Comparison of ENCODE assay signal across 9 cellular contexts in the genomic region with DNA sequence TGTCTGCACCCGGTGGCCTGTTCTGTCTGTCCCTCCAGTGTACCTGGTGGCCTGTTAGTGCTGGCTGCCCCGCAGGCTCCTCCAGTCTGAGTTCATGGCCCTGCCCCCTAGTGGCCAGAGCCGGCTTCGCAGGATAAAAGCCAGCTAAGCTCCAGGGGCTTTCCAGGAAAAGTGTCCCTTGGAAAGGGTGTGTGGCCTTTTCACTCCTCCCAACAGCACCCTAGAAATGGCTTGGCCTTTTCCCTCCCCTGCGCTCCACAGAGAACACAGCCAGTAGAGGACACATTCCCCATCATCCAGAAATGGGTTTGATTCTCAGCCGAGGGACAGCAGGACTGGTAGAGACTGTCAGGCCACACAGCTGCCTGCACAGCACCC. TPM values are rescaled to one million over a fixed set of nuclear protein-coding genes. Genes with fewer than 3 reads are reported as not detected.
DNase-seq lines count a peak whose midpoint lies in the region; ATAC-seq and TF ChIP-seq lines count a peak whose summit lies in the region.
"Not testable (repeated sequence)": the region's sequence is repeated elsewhere in the genome, so short reads cannot be mapped to it uniquely, and the experiment has no call there.
"Had no signal": no experiment of that assay in that cellular context is flagged by ENCODE, and none has a peak within 500 bp of the region (broad histone marks: within the 10 kb centered on the region; RNA-seq: fewer than 3 reads in every experiment).

No MANE protein-coding gene starts in this region.

- H3K27ac Mint-ChIP-seq in activated CD4-positive, alpha-beta T cell treated with anti-CD3 and anti-CD28 coated beads, Interleukin-2, amount 10 ng/mL, durations not matched to agents 24 days and 14 days; activated naive CD4-positive, alpha-beta T cell treated with anti-CD3 and anti-CD28 coated beads, Interleukin-2, amount 10 ng/mL, durations not matched to agents 7 days and 5 days; naive B cell: not testable (repeated sequence)

- not testable (repeated sequence) for DNase-seq in LNCaP clone FGC (ENCODE audit: low read depth); esophagus squamous epithelium (lab: John Stamatoyannopoulos, UW)
- peak; percentile 90 for DNase-seq in activated CD4-positive, alpha-beta T cell treated with anti-CD3 and anti-CD28 coated beads, Interleukin-2, amount 10 ng/mL, durations not matched to agents 24 days and 14 days
- DNase-seq in activated naive CD4-positive, alpha-beta T cell treated with anti-CD3 and anti-CD28 coated beads, Interleukin-2, amount 10 ng/mL, durations not matched to agents 7 days and 5 days, result peak; percentile 76
- peak; percentile 50 for DNase-seq in naive B cell
- peak; percentile 35 for DNase-seq in stimulated activated CD4-positive, alpha-beta T cell treated with anti-CD3 and anti-CD28 coated beads, Interleukin-2, amount 100 ng/mL, for 4 hours (ENCODE audit: low read depth)
- peak; percentile 42 for DNase-seq in uterus

- no CpG with 5 or more reads among the region's 6 CpGs for WGBS in esophagus squamous epithelium, 2 donors

- peaks cover 15% of the 10 kb centered on the region for H3K27me3 Mint-ChIP-seq in activated CD4-positive, alpha-beta T cell treated with anti-CD3 and anti-CD28 coated beads, Interleukin-2, amount 10 ng/mL, durations not matched to agents 24 days and 14 days
- H3K27me3 Mint-ChIP-seq in activated naive CD4-positive, alpha-beta T cell treated with anti-CD3 and anti-CD28 coated beads, Interleukin-2, amount 10 ng/mL, durations not matched to agents 7 days and 5 days, result peaks cover 20% of the 10 kb centered on the region
- peaks cover under 1 to 19% (median 18%) of the 10 kb centered on the region in 3 donors for H3K27me3 Mint-ChIP-seq in naive B cell

- TF ChIP-seq POLR2A in GM18505 (IDR thresholded peaks at IDR 0.05; ENCODE audit: borderline replicate concordance, extremely low read depth, insufficient read depth, insufficient read length); esophagus squamous epithelium (IDR thresholded peaks at IDR 0.05); uterus (IDR thresholded peaks at IDR 0.05): not testable (repeated sequence)

- ATAC-seq in GM18505 (IDR thresholded peaks at IDR 0.05; ENCODE audit: unreplicated experiment) (peak; percentile 53), naive B cell (ENCODE audit: low read depth in 2 of 2) (peak; percentile 86 to 90)

- not testable (repeated sequence) for H3K36me3 ChIP-seq in esophagus squamous epithelium, uterus

- not testable (repeated sequence) for H3K9me3 ChIP-seq in esophagus squamous epithelium, uterus

- not testable (repeated sequence) for H3K4me1 ChIP-seq in esophagus squamous epithelium, uterus

- not testable (repeated sequence) for H3K9me3 Mint-ChIP-seq in activated CD4-positive, alpha-beta T cell treated with anti-CD3 and anti-CD28 coated beads, Interleukin-2, amount 10 ng/mL, durations not matched to agents 24 days and 14 days; activated naive CD4-positive, alpha-beta T cell treated with anti-CD3 and anti-CD28 coated beads, Interleukin-2, amount 10 ng/mL, durations not matched to agents 7 days and 5 days; naive B cell

- H3K27me3 ChIP-seq in esophagus squamous epithelium, uterus: not testable (repeated sequence)

- H3K4me1 Mint-ChIP-seq in activated CD4-positive, alpha-beta T cell treated with anti-CD3 and anti-CD28 coated beads, Interleukin-2, amount 10 ng/mL, durations not matched to agents 24 days and 14 days; activated naive CD4-positive, alpha-beta T cell treated with anti-CD3 and anti-CD28 coated beads, Interleukin-2, amount 10 ng/mL, durations not matched to agents 7 days and 5 days; naive B cell: not testable (repeated sequence)

- intact Hi-C loops in activated CD4-positive, alpha-beta T cell treated with anti-CD3 and anti-CD28 coated beads, Interleukin-2, amount 10 ng/mL, durations not matched to agents 24 days and 14 days (cut with micrococcal nuclease); esophagus squamous epithelium (cut with DNase I); uterus (cut with DNase I; ENCODE audit: low total_unique reads): not testable (repeated sequence)

- H3K4me3 Mint-ChIP-seq in activated CD4-positive, alpha-beta T cell treated with anti-CD3 and anti-CD28 coated beads, Interleukin-2, amount 10 ng/mL, durations not matched to agents 24 days and 14 days; activated naive CD4-positive, alpha-beta T cell treated with anti-CD3 and anti-CD28 coated beads, Interleukin-2, amount 10 ng/mL, durations not matched to agents 7 days and 5 days: not testable (repeated sequence)
- peak overlapping the region in 1 of 8 donors; percentile 29 for H3K4me3 Mint-ChIP-seq in naive B cell

- TF ChIP-seq CTCF in LNCaP clone FGC (IDR thresholded peaks at IDR 0.05; ENCODE audit: control insufficient read depth, extremely low read depth, insufficient read depth) (peak; percentile 32), esophagus squamous epithelium (IDR thresholded peaks at IDR 0.05) (peak; percentile 20 to 59 (median 24)), uterus (IDR thresholded peaks at IDR 0.05) (peak in 2 of 4 experiments; percentile 25 to 53)

- H3K4me3 ChIP-seq in LNCaP clone FGC (ENCODE audit: low read depth, low read length); esophagus squamous epithelium; uterus: not testable (repeated sequence)

- H3K36me3 Mint-ChIP-seq in activated CD4-positive, alpha-beta T cell treated with anti-CD3 and anti-CD28 coated beads, Interleukin-2, amount 10 ng/mL, durations not matched to agents 24 days and 14 days (ENCODE audit: low read depth); activated naive CD4-positive, alpha-beta T cell treated with anti-CD3 and anti-CD28 coated beads, Interleukin-2, amount 10 ng/mL, durations not matched to agents 7 days and 5 days; naive B cell: not testable (repeated sequence)

- H3K27ac ChIP-seq in esophagus squamous epithelium, uterus: not testable (repeated sequence)

- CTCF ChIA-PET in activated naive CD4-positive, alpha-beta T cell treated with anti-CD3 and anti-CD28 coated beads, Interleukin-2, amount 10 ng/mL, durations not matched to agents 7 days and 5 days (lab: Charles Lee), result interaction anchor here (1.0 to 1.6 kb wide), 3 partner anchors 169 to 270 kb away, joined by 3 read pairs; no protein-coding TSS in a partner anchor

RNA-seq across cellular contexts. Expression of a gene that starts 16.7 kb away (rescaled TPM):
- not detected in 2 replicates for total RNA-seq in activated CD4-positive, alpha-beta T cell treated with anti-CD3 and anti-CD28 coated beads, Interleukin-2, amount 10 ng/mL, durations not matched to agents 24 days and 14 days
- total RNA-seq in esophagus squamous epithelium (not detected), uterus (not detected)
- polyA plus RNA-seq in naive B cell (ENCODE audit: low read depth in 6 of 6), result under 1 TPM in 1 of 6 donors, not detected in 5; 0.10 TPM
- total RNA-seq: G401 had no signal

RNA-seq across cellular contexts. Expression of a gene that starts 36.6 kb away (rescaled TPM):
- 79.5 and 86.7 TPM in 2 replicates for total RNA-seq in activated CD4-positive, alpha-beta T cell treated with anti-CD3 and anti-CD28 coated beads, Interleukin-2, amount 10 ng/mL, durations not matched to agents 24 days and 14 days
- total RNA-seq in esophagus squamous epithelium, result 10 to 100 TPM; 35.5 to 54.4 (median 44.5) TPM
- 10 to 100 TPM; 27.1 to 47.4 (median 37.9) TPM for polyA plus RNA-seq in naive B cell (ENCODE audit: low read depth in 6 of 6)
- total RNA-seq in uterus, result 10 to 100 TPM; 29.9 to 53.0 (median 37.9) TPM

RNA-seq across cellular contexts. Expression of a gene that starts 41.2 kb away (rescaled TPM):
- total RNA-seq in activated CD4-positive, alpha-beta T cell treated with anti-CD3 and anti-CD28 coated beads, Interleukin-2, amount 10 ng/mL, durations not matched to agents 24 days and 14 days, result not detected in 2 replicates
- not detected for total RNA-seq in esophagus squamous epithelium
- polyA plus RNA-seq in naive B cell (ENCODE audit: low read depth in 6 of 6), result under 1 TPM in 1 of 6 donors, not detected in 5; 0.16 TPM
- not detected for total RNA-seq in uterus
- total RNA-seq: G401 had no signal

RNA-seq across cellular contexts. Expression of a gene that starts 47.5 kb away (rescaled TPM):
- 3.7 and 4.7 TPM in 2 replicates for total RNA-seq in activated CD4-positive, alpha-beta T cell treated with anti-CD3 and anti-CD28 coated beads, Interleukin-2, amount 10 ng/mL, durations not matched to agents 24 days and 14 days
- total RNA-seq in esophagus squamous epithelium (10 to 100 TPM in 2 of 4 donors, 1 to 10 TPM in 2; 7.9 to 58.0 (median 10.9) TPM), uterus (100 to 1,000 TPM in 1 of 4 donors, 10 to 100 TPM in 2, 1 to 10 TPM in 1; 6.5 to 155 (median 37.2) TPM)
- 10 to 100 TPM; 16.7 to 59.2 (median 31.7) TPM for polyA plus RNA-seq in naive B cell (ENCODE audit: low read depth in 6 of 6)
